Comparison of ENCODE assay signal across 16 cellular contexts in genomic region chr14:92959761-92960680, GRCh38. TPM values are rescaled to one million over a fixed set of nuclear protein-coding genes. Genes with fewer than 3 reads are reported as not detected.
DNase-seq lines count a peak whose midpoint lies in the region; ATAC-seq, FAIRE-seq and TF ChIP-seq lines count a peak whose summit lies in the region.
"Had no signal": no experiment of that assay in that cellular context is flagged by ENCODE, and none has a peak within 500 bp of the region (broad histone marks: within the 10 kb centered on the region; RNA-seq: fewer than 3 reads in every experiment).

No MANE protein-coding gene starts in this region.

- H3K27ac ChIP-seq in keratinocyte (ENCODE audit: control insufficient read depth, insufficient read depth, low read length): no peak overlapping the region
- H3K27ac ChIP-seq: body of pancreas had no signal

- DNase-seq in DMS153 (lab: John Stamatoyannopoulos, UW): peak; percentile 29
- DNase-seq in NCI-H2081 treated with DMSO at 0.1 percent for 48 hours (lab: John Stamatoyannopoulos, UW): peak; percentile 62
- DNase-seq in keratinocyte (ENCODE audit: low read depth, low spot score): no peak
- no peak for DNase-seq in T1000 (lab: John Stamatoyannopoulos, UW)
- no peak for DNase-seq in superior temporal gyrus (ENCODE audit: extremely low spot score)
- DNase-seq in activated CD4-positive, alpha-beta T cell treated with anti-CD3 and anti-CD28 coated beads, Interleukin-2, amount 50 U/mL, for 48 hours: no peak
- DNase-seq: activated CD4-positive, alpha-beta T cell treated with anti-CD3 and anti-CD28 coated beads for 1 hour; activated naive CD4-positive, alpha-beta T cell treated with anti-CD3 and anti-CD28 coated beads for 36 hours; body of pancreas; naive thymus-derived CD8-positive, alpha-beta T cell; stimulated activated CD4-positive, alpha-beta T cell treated with anti-CD3 and anti-CD28 coated beads, Interleukin-15, amount 100 ng/mL, for 24 hours; T-helper 2 cell had no signal

- H3K4me1 Mint-ChIP-seq in brain: peaks cover 59% of the 10 kb centered on the region

- H3K9me1 ChIP-seq in keratinocyte (ENCODE audit: control insufficient read depth, extremely low read depth, insufficient read depth, low read length): no peaks in the 10 kb centered on the region

- peaks cover 15 to 32% of the 10 kb centered on the region in 2 experiments for H3K36me3 ChIP-seq in keratinocyte (ENCODE audit: control insufficient read depth in 2 of 2, extremely low read depth in 1 of 2, insufficient read depth in 2 of 2, low read length in 2 of 2)

- no peak overlapping the region for H2AFZ ChIP-seq in keratinocyte (ENCODE audit: control insufficient read depth, low read length)

- H3K9ac ChIP-seq in keratinocyte (ENCODE audit: control insufficient read depth, extremely low read depth, insufficient read depth, low read length): peak overlapping the region; percentile 29

- no peaks in the 10 kb centered on the region for H3K9me3 ChIP-seq in keratinocyte (ENCODE audit: control insufficient read depth, low read depth, low read length)
- H3K9me3 ChIP-seq: body of pancreas had no signal

- no peaks in the 10 kb centered on the region for H3K27me3 ChIP-seq in keratinocyte (ENCODE audit: control insufficient read depth, extremely low read depth, insufficient read depth, low read length)
- H3K27me3 ChIP-seq: body of pancreas had no signal

- H3K4me3 Mint-ChIP-seq in brain: peak overlapping the region in 1 of 5 experiments; percentile 37
- H3K4me3 Mint-ChIP-seq: activated naive CD4-positive, alpha-beta T cell treated with anti-CD3 and anti-CD28 coated beads for 36 hours had no signal

- no peaks in the 10 kb centered on the region for H4K20me1 ChIP-seq in keratinocyte (ENCODE audit: control insufficient read depth, extremely low read depth, insufficient read depth, low read length)

- FAIRE-seq in keratinocyte (lab: Jason Lieb, UNC): no peak
- FAIRE-seq: RCC 7860 had no signal

- dilution Hi-C loops in keratinocyte (cut with MboI; ENCODE audit: extremely low pct_ligation_motif_present, low sequenced_read_pairs): no loop called here

- H3K9me3 Mint-ChIP-seq in brain: peaks cover 0 to 2% (median 1%) of the 10 kb centered on the region in 5 experiments
- H3K9me3 Mint-ChIP-seq: activated naive CD4-positive, alpha-beta T cell treated with anti-CD3 and anti-CD28 coated beads for 36 hours; naive thymus-derived CD8-positive, alpha-beta T cell had no signal

- no peak for ATAC-seq in GM21390 (IDR thresholded peaks at IDR 0.05; ENCODE audit: unreplicated experiment)
- ATAC-seq: body of pancreas; naive thymus-derived CD8-positive, alpha-beta T cell had no signal

- peaks cover 2% of the 10 kb centered on the region for H3K79me2 ChIP-seq in keratinocyte (ENCODE audit: control insufficient read depth, insufficient read depth, low read length)

- no peak overlapping the region for H3K4me2 ChIP-seq in keratinocyte (ENCODE audit: control insufficient read depth, extremely low read depth, insufficient read depth, low read depth, low read length)

- peak overlapping the region; percentile 79 to 92 (median 85) for H3K27ac Mint-ChIP-seq in brain
- H3K27ac Mint-ChIP-seq: activated naive CD4-positive, alpha-beta T cell treated with anti-CD3 and anti-CD28 coated beads for 36 hours had no signal

- H3K4me3 ChIP-seq in keratinocyte (ENCODE audit: control insufficient read depth in 2 of 3, extremely low read depth in 1 of 3, insufficient read depth in 2 of 3, low read depth in 1 of 3, low read length in 3 of 3): no peak overlapping the region
- H3K4me3 ChIP-seq: body of pancreas, lung had no signal

- H3K27me3 Mint-ChIP-seq in brain: no peaks in the 10 kb centered on the region
- H3K27me3 Mint-ChIP-seq: naive thymus-derived CD8-positive, alpha-beta T cell had no signal

- peaks cover 19% of the 10 kb centered on the region for H3K4me1 ChIP-seq in keratinocyte (ENCODE audit: control insufficient read depth, extremely low read depth, insufficient read depth, low read length)

- peaks cover 9% of the 10 kb centered on the region for H3K36me3 Mint-ChIP-seq in brain

- TF ChIP-seq CTCF in brain (conservative IDR thresholded peaks at IDR 0.05) (no peak), keratinocyte (optimal IDR thresholded peaks at IDR 0.05 in 1 of 3, IDR thresholded peaks at IDR 0.05 in 1 of 3, conservative IDR thresholded peaks at IDR 0.05 in 1 of 3; ENCODE audit: extremely low read depth in 1 of 3, insufficient read depth in 2 of 3, low read length in 3 of 3) (no peak)

RNA-seq across cellular contexts. Expression of gene CHGA, which starts 37.1 kb away (rescaled TPM):
- polyA plus RNA-seq in brain (ENCODE audit: insufficient read depth, low read depth, low replicate concordance): 1,071 TPM
- 0.04 to 0.08 TPM in 2 of 3 replicates, not detected in the other for polyA plus RNA-seq in keratinocyte
- not detected for polyA plus RNA-seq in keratinocyte (2011; ENCODE audit: low read depth)
- 0.08 TPM in 1 of 2 replicates, not detected in the other for polyA plus RNA-seq in keratinocyte (2011; cell fraction: cytosol; rRNA removed)
- 0.14 TPM in 1 of 2 replicates, not detected in the other for polyA plus RNA-seq in keratinocyte (2011; cell fraction: nucleus; rRNA removed)
- 0.18 TPM in 1 of 2 replicates, not detected in the other for polyA plus RNA-seq in keratinocyte (2012; ENCODE audit: low replicate concordance)
- 6.7 TPM in 1 of 3 replicates, not detected in the others for polyA minus RNA-seq in keratinocyte
- not detected for polyA minus RNA-seq in keratinocyte (2011; cell fraction: cytosol; rRNA and poly(A)+ RNA removed)
- polyA minus RNA-seq in keratinocyte (2011; cell fraction: nucleus; rRNA and poly(A)+ RNA removed): not detected in 2 replicates

Comparison
In these comparisons a context has a peak if more than half of its experiments do, and no peak if none do; other contexts are left out.
1. DNase-seq: peak in DMS153 (single experiment) and NCI-H2081 treated with DMSO at 0.1 percent for 48 hours (single experiment); none in keratinocyte (single experiment), T1000 (single experiment), superior temporal gyrus (single experiment) and activated CD4-positive, alpha-beta T cell treated with anti-CD3 and anti-CD28 coated beads, Interleukin-2, amount 50 U/mL, for 48 hours (0 of 2).
2. RNA of gene CHGA, which starts 37.1 kb away (polyA plus RNA-seq): 1,071 TPM in brain (single experiment); 0.04 to 0.18 TPM in keratinocyte; every median in the first group is over 100 times any median in the second.